ENCODE assay signal across 8 cellular contexts in the genomic region with DNA sequence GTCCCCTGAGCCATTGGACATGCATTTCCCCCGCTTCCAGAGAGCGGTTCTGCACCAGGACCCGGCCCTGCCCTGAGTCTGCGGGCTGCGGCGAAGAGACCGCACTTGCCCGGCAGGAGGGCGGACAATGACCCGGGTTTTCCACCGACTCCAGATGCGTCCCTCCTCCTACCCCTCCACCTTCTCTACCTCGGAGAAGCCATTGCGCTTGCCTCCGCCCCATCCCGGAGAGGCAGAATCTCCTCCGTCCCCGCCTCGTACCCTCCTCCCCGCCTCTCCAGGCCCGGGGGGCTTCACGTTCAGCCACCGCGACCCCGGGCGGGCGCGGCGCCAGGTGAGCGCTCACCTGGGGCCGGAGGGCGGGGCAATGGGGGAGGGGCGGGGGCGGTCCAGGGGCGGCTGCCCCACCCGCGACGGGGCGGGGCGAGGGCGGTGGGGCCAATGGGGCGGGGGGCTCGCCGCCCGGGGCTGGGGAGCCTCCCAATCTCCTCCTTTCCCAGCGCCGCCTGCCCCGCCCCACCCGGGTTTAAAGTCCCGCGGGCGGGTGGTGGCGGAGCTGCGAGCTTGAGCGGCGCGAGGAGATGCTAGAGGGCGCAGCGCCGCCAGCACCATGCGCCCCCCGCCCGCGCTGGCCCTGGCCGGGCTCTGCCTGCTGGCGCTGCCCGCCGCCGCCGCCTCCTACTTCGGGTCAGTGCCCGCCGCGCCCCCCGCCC. TPM values are rescaled to one million over a fixed set of nuclear protein-coding genes. Genes with fewer than 3 reads are reported as not detected.
DNase-seq lines count a peak whose midpoint lies in the region; ATAC-seq and TF ChIP-seq lines count a peak whose summit lies in the region.

A gene with protein sequence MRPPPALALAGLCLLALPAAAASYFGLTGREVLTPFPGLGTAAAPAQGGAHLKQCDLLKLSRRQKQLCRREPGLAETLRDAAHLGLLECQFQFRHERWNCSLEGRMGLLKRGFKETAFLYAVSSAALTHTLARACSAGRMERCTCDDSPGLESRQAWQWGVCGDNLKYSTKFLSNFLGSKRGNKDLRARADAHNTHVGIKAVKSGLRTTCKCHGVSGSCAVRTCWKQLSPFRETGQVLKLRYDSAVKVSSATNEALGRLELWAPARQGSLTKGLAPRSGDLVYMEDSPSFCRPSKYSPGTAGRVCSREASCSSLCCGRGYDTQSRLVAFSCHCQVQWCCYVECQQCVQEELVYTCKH (plus strand): TSS at position 555 of the 713 bp plus-strand sequence. CDS start 56 bp downstream, at position 611.

- no peak for TF ChIP-seq POLR2A in gastroesophageal sphincter (IDR thresholded peaks at IDR 0.05)

- peak within 1 kb of the TSS; percentile 11 to 48 for H3K4me3 ChIP-seq in gastroesophageal sphincter
- peak within 1 kb of the TSS; percentile 56 for H3K4me3 ChIP-seq in psoas muscle

- CTCF ChIA-PET in T-cell (lab: Charles Lee) = interaction anchor here in 1 of 2 donors (0.6 kb wide), 1 partner anchor 1680 kb away, joined by 3 read pairs; no protein-coding TSS in a partner anchor

- no peak within 1 kb of the TSS for H3K27ac Mint-ChIP-seq in T-cell

- TF ChIP-seq CTCF in gastroesophageal sphincter (IDR thresholded peaks at IDR 0.05) = no peak
- no peak for TF ChIP-seq CTCF in psoas muscle (IDR thresholded peaks at IDR 0.05)

- ATAC-seq in Right ventricle myocardium superior (ENCODE audit: poor library complexity) = peak; percentile 39
- ATAC-seq in T-cell (replicated peaks in 1 of 4) = peak; percentile 50 to 76 (median 55)
- no peak for ATAC-seq in gastroesophageal sphincter
- peak in 1 of 4 donors; percentile 33 for ATAC-seq in psoas muscle
- ATAC-seq in GM19467 (IDR thresholded peaks at IDR 0.05; ENCODE audit: unreplicated experiment) = no peak
- ATAC-seq in HG03457 (IDR thresholded peaks at IDR 0.05; ENCODE audit: unreplicated experiment) = no peak

- intact Hi-C loops in Right ventricle myocardium superior (cut with DNase I) (no loop called here), cardiac septum (cut with DNase I) (no loop called here), psoas muscle (cut with DNase I) (no loop called here)

- H3K4me1 Mint-ChIP-seq in T-cell = peaks cover 5 to 21% (median 11%) of the 10 kb centered on the region in 3 donors

- peak within 1 kb of the TSS; percentile 41 to 60 (median 55) for H3K4me3 Mint-ChIP-seq in T-cell

- DNase-seq in Right ventricle myocardium superior = no peak
- no peak for DNase-seq in cardiac septum (ENCODE audit: low spot score)
- DNase-seq in T-cell = peak in 8 of 34 experiments; percentile 7 to 31 (median 20)
- no peak for DNase-seq in psoas muscle
- DNase-seq in AG08396 (ENCODE audit: low spot score) = no peak

- no peaks in the 10 kb centered on the region for H3K9me3 ChIP-seq in gastroesophageal sphincter
- no peaks in the 10 kb centered on the region for H3K9me3 ChIP-seq in psoas muscle

- peaks cover 0 to 16% (median 10%) of the 10 kb centered on the region in 3 donors for H3K4me1 ChIP-seq in gastroesophageal sphincter
- H3K4me1 ChIP-seq in psoas muscle = peaks cover 5% of the 10 kb centered on the region

- TF ChIP-seq EP300 in gastroesophageal sphincter (IDR thresholded peaks at IDR 0.05) = no peak

- H3K36me3 ChIP-seq in gastroesophageal sphincter = no peaks in the 10 kb centered on the region
- H3K36me3 ChIP-seq in psoas muscle (ENCODE audit: insufficient read depth in 1 of 2, low read depth in 1 of 2) = no peaks in the 10 kb centered on the region

- no peaks in the 10 kb centered on the region for H3K9me3 Mint-ChIP-seq in T-cell

- no peaks in the 10 kb centered on the region for H3K36me3 Mint-ChIP-seq in T-cell

- 0% methylated on average over 2 of the region's 75 CpGs; no CpG with 5 or more reads in 1 of the 2 donors for WGBS in gastroesophageal sphincter (ENCODE audit: low coverage in 1 of 2), 2 donors
- WGBS in psoas muscle, 3 donors = 1 to 2% (median 1%) methylated on average over 37 to 75 of the region's 75 CpGs

- peaks cover 87% of the 10 kb centered on the region for H3K27me3 ChIP-seq in gastroesophageal sphincter
- peaks cover 0 to 73% (median 24%) of the 10 kb centered on the region in 3 donors for H3K27me3 ChIP-seq in psoas muscle (ENCODE audit: insufficient read depth in 3 of 3, low read length in 2 of 3)

- no peak within 1 kb of the TSS for H3K27ac ChIP-seq in gastroesophageal sphincter
- H3K27ac ChIP-seq in psoas muscle = no peak within 1 kb of the TSS

- peaks cover 78 to 88% of the 10 kb centered on the region in 2 donors for H3K27me3 Mint-ChIP-seq in T-cell

- POLR2A ChIA-PET in T-cell (lab: Charles Lee) = no interaction called here

RNA-seq across cellular contexts. Expression of the gene that starts here (rescaled TPM):
- total RNA-seq in Right ventricle myocardium superior (0.13 TPM), cardiac septum (0.62 TPM), T-cell (not detected), gastroesophageal sphincter (under 1 TPM in 3 of 4 donors, not detected in 1; 0.31 to 0.81 (median 0.45) TPM), psoas muscle (under 1 TPM in 2 of 4 donors, not detected in 2; 0.19 to 0.32 TPM)
- polyA plus RNA-seq in psoas muscle = under 1 TPM in 2 of 3 donors, not detected in 1; 0.05 to 0.06 TPM

Comparison
In these comparisons a context has a peak if more than half of its experiments do, and no peak if none do; other contexts are left out.
1. Peak in ATAC-seq in Right ventricle myocardium superior; RNA of the gene not detected or under 1 TPM.
2. Peak in ATAC-seq in T-cell; RNA of the gene not detected or under 1 TPM.